11 cellular contexts compared by ENCODE assay signal in genomic region chr21:31514598-31514997, GRCh38.
DNase-seq lines count a peak whose midpoint lies in the region; ATAC-seq and TF ChIP-seq lines count a peak whose summit lies in the region.
"Had no signal": no experiment of that assay in that cellular context is flagged by ENCODE, and none has a peak within 500 bp of the region (broad histone marks: within the 10 kb centered on the region; RNA-seq: fewer than 3 reads in every experiment).

No MANE protein-coding gene starts in this region.

- TF ChIP-seq CTCF in nephron progenitor cell (IDR thresholded peaks at IDR 0.05) = no peak
- TF ChIP-seq CTCF in CD14-positive monocyte (IDR thresholded peaks at IDR 0.05) = no peak

- intact Hi-C loops in CD14-positive monocyte (cut with micrococcal nuclease) = no loop called here

- H3K27me3 Mint-ChIP-seq in nephron progenitor cell (ENCODE audit: low read depth, poor library complexity) = no peaks in the 10 kb centered on the region
- H3K27me3 Mint-ChIP-seq in T-helper 2 cell treated with Interferon-gamma antibody and Interleukin-4, amounts not matched to agents 5 μg/mL and 100 μg/mL, for 36 hours (ENCODE audit: low read depth) = peaks cover 29% of the 10 kb centered on the region
- peaks cover 0 to 5% (median 2%) of the 10 kb centered on the region in 3 donors for H3K27me3 Mint-ChIP-seq in CD14-positive monocyte (ENCODE audit: low read depth in 3 of 3)

- H3K36me3 Mint-ChIP-seq in nephron progenitor cell (ENCODE audit: low read depth) (peaks cover 20% of the 10 kb centered on the region), CD14-positive monocyte (no peaks in the 10 kb centered on the region)
- no peaks in the 10 kb centered on the region for H3K36me3 Mint-ChIP-seq in T-helper 2 cell treated with Interferon-gamma antibody and Interleukin-4, amounts not matched to agents 5 μg/mL and 100 μg/mL, for 36 hours (ENCODE audit: low read depth)

- H3K27ac Mint-ChIP-seq in nephron progenitor cell = peak overlapping the region; percentile 36
- H3K27ac Mint-ChIP-seq in T-helper 2 cell treated with Interferon-gamma antibody and Interleukin-4, amounts not matched to agents 5 μg/mL and 100 μg/mL, for 36 hours = no peak overlapping the region
- no peak overlapping the region for H3K27ac Mint-ChIP-seq in CD14-positive monocyte

- no peaks in the 10 kb centered on the region for H3K36me3 ChIP-seq in ectodermal cell (ENCODE audit: control insufficient read depth, insufficient read depth, low read length)

- no peaks in the 10 kb centered on the region for H3K27me3 ChIP-seq in ectodermal cell (ENCODE audit: control insufficient read depth, insufficient read depth, low read length, poor library complexity, severe bottlenecking)

- H3K4me1 ChIP-seq in ectodermal cell (ENCODE audit: control insufficient read depth, insufficient read depth, low read length) = peaks cover 17% of the 10 kb centered on the region

- H3K4me3 Mint-ChIP-seq in nephron progenitor cell (no peak overlapping the region), CD14-positive monocyte (no peak overlapping the region)
- no peak overlapping the region for H3K4me3 Mint-ChIP-seq in T-helper 2 cell treated with Interferon-gamma antibody and Interleukin-4, amounts not matched to agents 5 μg/mL and 100 μg/mL, for 36 hours

- H3K27ac ChIP-seq in ectodermal cell (ENCODE audit: insufficient read depth, low read depth, low read length, poor library complexity, severe bottlenecking) = peak overlapping the region; percentile 57

- 26 to 31% methylated on average over 12 of the region's 12 CpGs for WGBS in ectodermal cell, 2 experiments

- H3K9me3 Mint-ChIP-seq in nephron progenitor cell (no peaks in the 10 kb centered on the region), CD14-positive monocyte (peaks cover 0 to 2% (median 0%) of the 10 kb centered on the region in 7 donors)
- no peaks in the 10 kb centered on the region for H3K9me3 Mint-ChIP-seq in T-helper 2 cell treated with Interferon-gamma antibody and Interleukin-4, amounts not matched to agents 5 μg/mL and 100 μg/mL, for 36 hours

- no peak overlapping the region for H3K4me3 ChIP-seq in ectodermal cell (ENCODE audit: insufficient read depth, low read depth, low read length)

- DNase-seq in DMS 273 treated with DMSO at 0.1 percent for 48 hours (lab: John Stamatoyannopoulos, UW) = peak; percentile 54
- peak; percentile 82 to 86 for DNase-seq in NCI-H526 (lab: John Stamatoyannopoulos, UW)
- DNase-seq in nephron progenitor cell = peak; percentile 16
- no peak for DNase-seq in T-helper 2 cell treated with Interferon-gamma antibody and Interleukin-4, amounts not matched to agents 5 μg/mL and 100 μg/mL, for 36 hours (ENCODE audit: low spot score)
- no peak for DNase-seq in stimulated activated naive CD4-positive, alpha-beta T cell treated with Interleukin-2 at 50 U/mL for 16 hours (lab: John Stamatoyannopoulos, UW)
- DNase-seq in CD14-positive monocyte (ENCODE audit: low spot score) = no peak
- DNase-seq: activated CD8-positive, alpha-beta memory T cell treated with anti-CD3 and anti-CD28 coated beads, Interleukin-2, amount 50 U/mL, for 48 hours; GOT3; NCI-H1417 had no signal

- H3K4me1 Mint-ChIP-seq in nephron progenitor cell (peaks cover 39% of the 10 kb centered on the region), CD14-positive monocyte (peaks cover 3% of the 10 kb centered on the region)
- H3K4me1 Mint-ChIP-seq in T-helper 2 cell treated with Interferon-gamma antibody and Interleukin-4, amounts not matched to agents 5 μg/mL and 100 μg/mL, for 36 hours (ENCODE audit: low read depth) = peaks cover 13% of the 10 kb centered on the region

- no peak for ATAC-seq in GM19351 (IDR thresholded peaks at IDR 0.05; ENCODE audit: unreplicated experiment)

- H3K9me3 ChIP-seq in ectodermal cell (ENCODE audit: control insufficient read depth, low read length) = no peaks in the 10 kb centered on the region

Comparison
In these comparisons a context has a peak if more than half of its experiments do, and no peak if none do; other contexts are left out.
1. DNase-seq: peak in DMS 273 treated with DMSO at 0.1 percent for 48 hours (single experiment), NCI-H526 (2 of 2) and nephron progenitor cell (single experiment); none in T-helper 2 cell treated with Interferon-gamma antibody and Interleukin-4, amounts not matched to agents 5 μg/mL and 100 μg/mL, for 36 hours (single experiment), stimulated activated naive CD4-positive, alpha-beta T cell treated with Interleukin-2 at 50 U/mL for 16 hours (single experiment) and CD14-positive monocyte (single experiment).